In genomic region chr12:26077915-26078314, GRCh38 we compare ENCODE assay signal across 18 cellular contexts. TPM values are rescaled to one million over a fixed set of nuclear protein-coding genes. Genes with fewer than 3 reads are reported as not detected.
"Had no signal": no experiment of that assay in that cellular context is flagged by ENCODE, and none has a peak within 500 bp of the region (broad histone marks: within the 10 kb centered on the region; RNA-seq: fewer than 3 reads in every experiment).

No MANE protein-coding gene starts in this region.

- H3K27ac ChIP-seq: colonic mucosa, gastroesophageal sphincter, pancreas, skin epidermis, thoracic aorta, vagina, VCaP had no signal

- H3K4me1 Mint-ChIP-seq: activated CD4-positive, alpha-beta T cell treated with anti-CD3 and anti-CD28 coated beads for 36 hours; activated naive CD8-positive, alpha-beta T cell treated with anti-CD3 and anti-CD28 coated beads, Interleukin-2, amount 50 U/mL, for 24 hours; stimulated activated naive CD8-positive, alpha-beta T cell treated with anti-CD3 and anti-CD28 coated beads, Interleukin-15, amount 100 ng/mL, for 72 hours had no signal

- H3K9me3 Mint-ChIP-seq: activated T-helper 1 cell treated with anti-CD3 and anti-CD28 coated beads, Interleukin-12 subunit alpha, Interleukin-12 subunit beta, Interleukin-2, Interleukin-4 antibody, amounts not matched to agents 30 ng/mL and 10 ng/mL and 1 ng/mL, durations not matched to agents 14 hours and 24 hours and 36 hours had no signal

- H3K4me3 ChIP-seq: colonic mucosa, gastroesophageal sphincter, pancreas, skin epidermis, thoracic aorta, vagina had no signal

- H3K9me3 ChIP-seq: colonic mucosa, gastroesophageal sphincter, pancreas, thoracic aorta, vagina had no signal

- H3K36me3 ChIP-seq: colonic mucosa, pancreas, thoracic aorta, vagina had no signal

- H3K4me1 ChIP-seq: colonic mucosa, gastroesophageal sphincter, pancreas, vagina had no signal

- H3K27ac Mint-ChIP-seq: activated CD4-positive, alpha-beta T cell treated with anti-CD3 and anti-CD28 coated beads for 36 hours; activated CD8-positive, alpha-beta T cell treated with anti-CD3 and anti-CD28 coated beads for 36 hours; activated naive CD8-positive, alpha-beta T cell treated with anti-CD3 and anti-CD28 coated beads, Interleukin-2, amount 50 U/mL, for 24 hours; activated T-helper 1 cell treated with anti-CD3 and anti-CD28 coated beads, Interleukin-12 subunit alpha, Interleukin-12 subunit beta, Interleukin-2, Interleukin-4 antibody, amounts not matched to agents 30 ng/mL and 10 ng/mL and 1 ng/mL, durations not matched to agents 14 hours and 24 hours and 36 hours; stimulated activated naive CD8-positive, alpha-beta T cell treated with anti-CD3 and anti-CD28 coated beads, Interleukin-15, amount 100 ng/mL, for 72 hours had no signal

- H3K27me3 Mint-ChIP-seq: activated CD8-positive, alpha-beta T cell treated with anti-CD3 and anti-CD28 coated beads for 36 hours; activated naive CD8-positive, alpha-beta T cell treated with anti-CD3 and anti-CD28 coated beads, Interleukin-2, amount 50 U/mL, for 24 hours; stimulated activated naive CD8-positive, alpha-beta T cell treated with anti-CD3 and anti-CD28 coated beads, Interleukin-15, amount 100 ng/mL, for 72 hours had no signal

- ATAC-seq: activated CD4-positive, alpha-beta T cell treated with anti-CD3 and anti-CD28 coated beads for 36 hours; activated CD8-positive, alpha-beta T cell treated with anti-CD3 and anti-CD28 coated beads for 36 hours; activated naive CD8-positive, alpha-beta T cell treated with anti-CD3 and anti-CD28 coated beads, Interleukin-2, amount 50 U/mL, for 24 hours; gastroesophageal sphincter; pancreas; stimulated activated naive CD8-positive, alpha-beta T cell treated with anti-CD3 and anti-CD28 coated beads, Interleukin-15, amount 100 ng/mL, for 72 hours had no signal

- H3K27me3 ChIP-seq: colonic mucosa, gastroesophageal sphincter, pancreas, vagina had no signal

- DNase-seq: activated CD4-positive, alpha-beta T cell treated with anti-CD3 and anti-CD28 coated beads for 36 hours; activated CD8-positive, alpha-beta memory T cell treated with anti-CD3 and anti-CD28 coated beads, Interleukin-2, amount 50 U/mL, for 4 hours; activated CD8-positive, alpha-beta T cell treated with anti-CD3 and anti-CD28 coated beads for 36 hours; activated naive CD4-positive, alpha-beta T cell; activated naive CD8-positive, alpha-beta T cell treated with anti-CD3 and anti-CD28 coated beads, Interleukin-2, amount 50 U/mL, for 24 hours; caudate nucleus; colonic mucosa; kidney; pancreas; stimulated activated CD4-positive, alpha-beta T cell treated with anti-CD3 and anti-CD28 coated beads, Interleukin-4, amount 100 ng/mL, for 4 hours; stimulated activated naive CD8-positive, alpha-beta T cell treated with anti-CD3 and anti-CD28 coated beads, Interleukin-15, amount 100 ng/mL, for 72 hours; T-helper 9 cell had no signal

- H3K4me3 Mint-ChIP-seq: activated CD4-positive, alpha-beta T cell treated with anti-CD3 and anti-CD28 coated beads for 36 hours; activated CD8-positive, alpha-beta T cell treated with anti-CD3 and anti-CD28 coated beads for 36 hours; activated naive CD8-positive, alpha-beta T cell treated with anti-CD3 and anti-CD28 coated beads, Interleukin-2, amount 50 U/mL, for 24 hours; activated T-helper 1 cell treated with anti-CD3 and anti-CD28 coated beads, Interleukin-12 subunit alpha, Interleukin-12 subunit beta, Interleukin-2, Interleukin-4 antibody, amounts not matched to agents 30 ng/mL and 10 ng/mL and 1 ng/mL, durations not matched to agents 14 hours and 24 hours and 36 hours; stimulated activated naive CD8-positive, alpha-beta T cell treated with anti-CD3 and anti-CD28 coated beads, Interleukin-15, amount 100 ng/mL, for 72 hours had no signal

RNA-seq across cellular contexts. Expression of gene BHLHE41, which starts 46.9 kb away (rescaled TPM):
- total RNA-seq: activated CD4-positive, alpha-beta T cell treated with anti-CD3 and anti-CD28 coated beads for 36 hours; activated CD8-positive, alpha-beta T cell treated with anti-CD3 and anti-CD28 coated beads for 36 hours; activated T-helper 1 cell treated with anti-CD3 and anti-CD28 coated beads, Interleukin-12 subunit alpha, Interleukin-12 subunit beta, Interleukin-2, Interleukin-4 antibody, amounts not matched to agents 30 ng/mL and 10 ng/mL and 1 ng/mL, durations not matched to agents 14 hours and 24 hours and 36 hours had no signal
